In genomic region chr10:102413053-102413705, GRCh38 we compare ENCODE assay signal across 7 cellular contexts. TPM values are rescaled to one million over a fixed set of nuclear protein-coding genes. Genes with fewer than 3 reads are reported as not detected.
DNase-seq lines count a peak whose midpoint lies in the region; ATAC-seq lines count a peak whose summit lies in the region.
"Had no signal": no experiment of that assay in that cellular context is flagged by ENCODE, and none has a peak within 500 bp of the region (broad histone marks: within the 10 kb centered on the region; RNA-seq: fewer than 3 reads in every experiment).

No MANE protein-coding gene starts in this region.

- peak; percentile 8 to 20 for ATAC-seq in activated T-cell treated with anti-CD3 and anti-CD28 coated beads, Interleukin-2, amount 50 U/mL, for 72 hours (replicated peaks in 1 of 2)
- peak; percentile 31 for ATAC-seq in stimulated activated memory B cell treated with anti-CD40 and anti-IgM and Interleukin-4, amounts not matched to agents 10 μg/mL and 1 μg/mL and 100 μg/mL, for 72 hours
- ATAC-seq in HG02642 (IDR thresholded peaks at IDR 0.05; ENCODE audit: poor library complexity, unreplicated experiment) = no peak
- ATAC-seq in GM18511 (IDR thresholded peaks at IDR 0.05; ENCODE audit: unreplicated experiment) = no peak

- H3K36me3 ChIP-seq in SJCRH30 = no peaks in the 10 kb centered on the region

- H3K27me3 ChIP-seq in SJCRH30 = peaks cover 21% of the 10 kb centered on the region

- peaks cover 9% of the 10 kb centered on the region for H3K4me1 ChIP-seq in SJCRH30

- DNase-seq in activated T-cell treated with anti-CD3 and anti-CD28 coated beads, Interleukin-2, amount 50 U/mL, for 72 hours = peak; percentile 63 to 69
- no peak for DNase-seq in activated T-cell treated with anti-CD3 and anti-CD28 coated beads, Interleukin-2, amount 50 U/mL, for 1 hour
- peak; percentile 82 for DNase-seq in SJCRH30

- H3K4me1 Mint-ChIP-seq in activated T-cell treated with anti-CD3 and anti-CD28 coated beads, Interleukin-2, amount 50 U/mL, for 72 hours (ENCODE audit: low read depth) = peaks cover 40% of the 10 kb centered on the region
- peaks cover 52% of the 10 kb centered on the region for H3K4me1 Mint-ChIP-seq in stimulated activated memory B cell treated with anti-CD40 and anti-IgM and Interleukin-4, amounts not matched to agents 10 μg/mL and 1 μg/mL and 100 μg/mL, for 72 hours

- H3K4me3 ChIP-seq in SJCRH30 = no peak overlapping the region

- H3K4me3 Mint-ChIP-seq in activated T-cell treated with anti-CD3 and anti-CD28 coated beads, Interleukin-2, amount 50 U/mL, for 72 hours = no peak overlapping the region
- H3K4me3 Mint-ChIP-seq in stimulated activated memory B cell treated with anti-CD40 and anti-IgM and Interleukin-4, amounts not matched to agents 10 μg/mL and 1 μg/mL and 100 μg/mL, for 72 hours = no peak overlapping the region

- H3K36me3 Mint-ChIP-seq in activated T-cell treated with anti-CD3 and anti-CD28 coated beads, Interleukin-2, amount 50 U/mL, for 72 hours (ENCODE audit: insufficient read depth in 2 of 2) = peaks cover 0 to 2% of the 10 kb centered on the region in 2 donors
- H3K36me3 Mint-ChIP-seq in stimulated activated memory B cell treated with anti-CD40 and anti-IgM and Interleukin-4, amounts not matched to agents 10 μg/mL and 1 μg/mL and 100 μg/mL, for 72 hours = no peaks in the 10 kb centered on the region

- H3K9me3 Mint-ChIP-seq in activated T-cell treated with anti-CD3 and anti-CD28 coated beads, Interleukin-2, amount 50 U/mL, for 72 hours = no peaks in the 10 kb centered on the region
- no peaks in the 10 kb centered on the region for H3K9me3 Mint-ChIP-seq in stimulated activated memory B cell treated with anti-CD40 and anti-IgM and Interleukin-4, amounts not matched to agents 10 μg/mL and 1 μg/mL and 100 μg/mL, for 72 hours

- no peak overlapping the region for H3K27ac ChIP-seq in SJCRH30
- H3K27ac ChIP-seq: C4-2B had no signal

- peaks cover 22% of the 10 kb centered on the region for H3K27me3 Mint-ChIP-seq in activated T-cell treated with anti-CD3 and anti-CD28 coated beads, Interleukin-2, amount 50 U/mL, for 72 hours (ENCODE audit: low read depth)
- H3K27me3 Mint-ChIP-seq in stimulated activated memory B cell treated with anti-CD40 and anti-IgM and Interleukin-4, amounts not matched to agents 10 μg/mL and 1 μg/mL and 100 μg/mL, for 72 hours = peaks cover 86% of the 10 kb centered on the region

- no peaks in the 10 kb centered on the region for H3K9me3 ChIP-seq in SJCRH30 (replicated peaks)

- no peak overlapping the region for H3K27ac Mint-ChIP-seq in activated T-cell treated with anti-CD3 and anti-CD28 coated beads, Interleukin-2, amount 50 U/mL, for 72 hours
- H3K27ac Mint-ChIP-seq in stimulated activated memory B cell treated with anti-CD40 and anti-IgM and Interleukin-4, amounts not matched to agents 10 μg/mL and 1 μg/mL and 100 μg/mL, for 72 hours = no peak overlapping the region

RNA-seq across cellular contexts. Expression of gene PSD, which starts 5.4 kb away (rescaled TPM):
- 10 to 100 TPM in 1 of 2 donors, 1 to 10 TPM in 1; 8.6 to 11.7 TPM for total RNA-seq in activated T-cell treated with anti-CD3 and anti-CD28 coated beads, Interleukin-2, amount 50 U/mL, for 72 hours
- 0.18 and 0.26 TPM in 2 replicates for total RNA-seq in SJCRH30 (2014; rRNA removed; shearing (Covaris generic))

RNA-seq across cellular contexts. Expression of gene FBXL15, which starts 7.5 kb away (rescaled TPM):
- 10 to 100 TPM; 15.3 TPM for total RNA-seq in activated T-cell treated with anti-CD3 and anti-CD28 coated beads, Interleukin-2, amount 50 U/mL, for 72 hours
- 5.8 and 6.1 TPM in 2 replicates for total RNA-seq in SJCRH30 (2014; rRNA removed; shearing (Covaris generic))

RNA-seq across cellular contexts. Expression of gene NFKB2, which starts 17.7 kb away (rescaled TPM):
- total RNA-seq in activated T-cell treated with anti-CD3 and anti-CD28 coated beads, Interleukin-2, amount 50 U/mL, for 72 hours = 100 to 1,000 TPM; 472 to 564 TPM
- total RNA-seq in SJCRH30 (2014; rRNA removed; shearing (Covaris generic)) = 25.3 and 25.6 TPM in 2 replicates

RNA-seq across cellular contexts. Expression of gene CUEDC2, which starts 19.2 kb away (rescaled TPM):
- 10 to 100 TPM; 78.7 to 79.5 TPM for total RNA-seq in activated T-cell treated with anti-CD3 and anti-CD28 coated beads, Interleukin-2, amount 50 U/mL, for 72 hours
- 94.8 and 101 TPM in 2 replicates for total RNA-seq in SJCRH30 (2014; rRNA removed; shearing (Covaris generic))

RNA-seq across cellular contexts. Expression of gene C10orf95, which starts 38.2 kb away (rescaled TPM):
- under 1 TPM in 1 of 2 donors, not detected in 1; 0.21 TPM for total RNA-seq in activated T-cell treated with anti-CD3 and anti-CD28 coated beads, Interleukin-2, amount 50 U/mL, for 72 hours
- total RNA-seq in SJCRH30 (2014; rRNA removed; shearing (Covaris generic)) = 0.08 and 0.15 TPM in 2 replicates

Comparison
In these comparisons a context has a peak if more than half of its experiments do, and no peak if none do; other contexts are left out.
1. ATAC-seq: peak in activated T-cell treated with anti-CD3 and anti-CD28 coated beads, Interleukin-2, amount 50 U/mL, for 72 hours (2 of 2) and stimulated activated memory B cell treated with anti-CD40 and anti-IgM and Interleukin-4, amounts not matched to agents 10 μg/mL and 1 μg/mL and 100 μg/mL, for 72 hours (single experiment); none in HG02642 (single experiment) and GM18511 (single experiment).
2. RNA of gene NFKB2, which starts 17.7 kb away (total RNA-seq): 472 to 564 TPM in activated T-cell treated with anti-CD3 and anti-CD28 coated beads, Interleukin-2, amount 50 U/mL, for 72 hours; 25.3 to 25.6 TPM in SJCRH30; every median in the first group is over 10 times any median in the second.